8 cellular contexts compared by ENCODE assay signal in the genomic region with DNA sequence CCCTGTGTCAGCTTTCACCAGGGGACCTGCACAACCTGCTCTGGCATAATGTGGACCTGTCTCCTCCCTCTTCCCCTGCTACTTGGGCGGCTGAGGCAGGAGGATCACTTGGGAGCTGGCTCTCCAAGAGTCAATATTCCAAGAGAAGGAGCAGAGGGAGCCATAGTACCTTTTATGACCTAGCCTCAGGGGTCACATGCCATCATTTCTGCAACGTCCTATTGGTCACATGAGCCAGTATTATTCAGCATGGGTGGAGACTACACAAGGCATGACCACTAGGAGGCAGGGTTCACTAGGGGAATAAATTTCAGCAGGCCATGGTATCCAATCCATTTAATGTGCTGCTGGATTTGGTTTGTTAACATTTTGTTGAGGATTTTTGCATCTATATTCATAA. TPM values are rescaled to one million over a fixed set of nuclear protein-coding genes. Genes with fewer than 3 reads are reported as not detected.
DNase-seq lines count a peak whose midpoint lies in the region; ATAC-seq and TF ChIP-seq lines count a peak whose summit lies in the region.

No MANE protein-coding gene starts in this region.

- H3K9me3 Mint-ChIP-seq in CD8-positive, alpha-beta T cell, result no peaks in the 10 kb centered on the region

- H3K27me3 Mint-ChIP-seq in CD8-positive, alpha-beta T cell (ENCODE audit: low read depth), result no peaks in the 10 kb centered on the region

- H3K36me3 ChIP-seq in CD8-positive, alpha-beta T cell (ENCODE audit: insufficient read depth, low read length), result no peaks in the 10 kb centered on the region
- H3K36me3 ChIP-seq in uterus, result no peaks in the 10 kb centered on the region

- no peaks in the 10 kb centered on the region for H3K4me1 ChIP-seq in CD8-positive, alpha-beta T cell (ENCODE audit: insufficient read depth, low read length)
- no peaks in the 10 kb centered on the region for H3K4me1 ChIP-seq in uterus

- CTCF ChIA-PET in CD8-positive, alpha-beta T cell (lab: Charles Lee), result interaction anchor here (0.9 to 1.9 kb wide), 7 partner anchors 9 to 195 kb away, joined by 3 to 6 read pairs (median 3); no protein-coding TSS in a partner anchor

- H3K9me3 ChIP-seq in CD8-positive, alpha-beta T cell (ENCODE audit: low read length), result no peaks in the 10 kb centered on the region
- no peaks in the 10 kb centered on the region for H3K9me3 ChIP-seq in uterus

- no peaks in the 10 kb centered on the region for H3K36me3 Mint-ChIP-seq in CD8-positive, alpha-beta T cell

- peak; percentile 52 for TF ChIP-seq CTCF in CD8-positive, alpha-beta T cell (IDR thresholded peaks at IDR 0.05)
- TF ChIP-seq CTCF in WI38 (IDR thresholded peaks at IDR 0.05; ENCODE audit: low read depth, low read length) (0 out of 2 replicates have a peak, but pooled peaks have one; percentile 26), uterus (IDR thresholded peaks at IDR 0.05) (peak in 1 of 4 experiments; percentile 4)

- POLR2A ChIA-PET in CD8-positive, alpha-beta T cell (lab: Charles Lee), result interaction anchor here (0.7 to 1.0 kb wide), 2 partner anchors 9 to 23 kb away, joined by 3 to 4 read pairs; no protein-coding TSS in a partner anchor

- peak overlapping the region; percentile 23 for H3K27ac Mint-ChIP-seq in CD8-positive, alpha-beta T cell

- intact Hi-C loops in CD8-positive, alpha-beta T cell (cut with DNase I, micrococcal nuclease), result loop anchor here (1.0 to 2.0 kb wide), 3 partner anchors 39 to 177 kb away; no protein-coding TSS in a partner anchor
- intact Hi-C loops in uterus (cut with DNase I; ENCODE audit: low total_unique reads), result no loop called here

- H3K4me3 Mint-ChIP-seq in CD8-positive, alpha-beta T cell, result no peak overlapping the region

- no peaks in the 10 kb centered on the region for H3K4me1 Mint-ChIP-seq in CD8-positive, alpha-beta T cell (ENCODE audit: low read depth)

- H3K4me3 ChIP-seq in CD8-positive, alpha-beta T cell (ENCODE audit: low read depth, low read length), result no peak overlapping the region
- H3K4me3 ChIP-seq in WI38 (ENCODE audit: low read depth, low read length), result no peak overlapping the region
- no peak overlapping the region for H3K4me3 ChIP-seq in uterus

- DNase-seq in CD8-positive, alpha-beta T cell, result peak in 4 of 7 experiments; percentile 34 to 51 (median 48)
- peak; percentile 27 for DNase-seq in HT1080 (ENCODE audit: low read depth)
- DNase-seq in fibroblast of peridontal ligament (ENCODE audit: extremely low read depth), result peak; percentile 31
- DNase-seq in stimulated activated CD8-positive, alpha-beta memory T cell treated with anti-CD3 and anti-CD28 coated beads, Interleukin-4, amount 100 ng/mL, for 48 hours, result peak; percentile 60
- DNase-seq in NCI-H774 (lab: John Stamatoyannopoulos, UW), result no peak
- no peak for DNase-seq in uterus

- no peak overlapping the region for H3K27ac ChIP-seq in CD8-positive, alpha-beta T cell (ENCODE audit: low read depth, low read length)
- H3K27ac ChIP-seq in uterus, result no peak overlapping the region

- peak; percentile 84 for ATAC-seq in CD8-positive, alpha-beta T cell
- no peak for ATAC-seq in GM18511 (IDR thresholded peaks at IDR 0.05; ENCODE audit: unreplicated experiment)

- no peaks in the 10 kb centered on the region for H3K27me3 ChIP-seq in CD8-positive, alpha-beta T cell (ENCODE audit: insufficient read depth, low read length)
- H3K27me3 ChIP-seq in uterus, result no peaks in the 10 kb centered on the region

- TF ChIP-seq POLR2A in uterus (IDR thresholded peaks at IDR 0.05), result no peak

RNA-seq across cellular contexts. Expression of gene SHFL, which starts 12.0 kb away (rescaled TPM):
- 10 to 100 TPM; 56.4 to 61.6 TPM for total RNA-seq in CD8-positive, alpha-beta T cell
- total RNA-seq in HT1080 (2014; rRNA removed; shearing (Covaris generic)), result 6.9 and 9.5 TPM in 2 replicates
- polyA plus RNA-seq in HT1080 (2015; cell fraction: cytosol; rRNA removed), result 15.6 and 17.5 TPM in 2 replicates
- polyA plus RNA-seq in HT1080 (2015; cell fraction: nucleus; rRNA removed), result 43.9 and 47.6 TPM in 2 replicates
- 10 to 100 TPM; 23.2 to 79.2 (median 44.8) TPM for total RNA-seq in uterus

RNA-seq across cellular contexts. Expression of gene ANGPTL6, which starts 28.3 kb away (rescaled TPM):
- 1 to 10 TPM; 1.2 TPM for total RNA-seq in CD8-positive, alpha-beta T cell
- 0.35 and 0.53 TPM in 2 replicates for total RNA-seq in HT1080 (2014; rRNA removed; shearing (Covaris generic))
- 0.20 TPM in 1 of 2 replicates, not detected in the other for polyA plus RNA-seq in HT1080 (2015; cell fraction: cytosol; rRNA removed)
- polyA plus RNA-seq in HT1080 (2015; cell fraction: nucleus; rRNA removed), result 0.17 and 0.60 TPM in 2 replicates
- total RNA-seq in uterus, result 1 to 10 TPM in 1 of 4 donors, not detected in 3; 5.5 TPM

RNA-seq across cellular contexts. Expression of gene PPAN, which starts 32.0 kb away (rescaled TPM):
- 100 to 1,000 TPM in 1 of 2 experiments, 10 to 100 TPM in 1; 97.6 to 114 TPM for total RNA-seq in CD8-positive, alpha-beta T cell
- 66.1 and 79.6 TPM in 2 replicates for total RNA-seq in HT1080 (2014; rRNA removed; shearing (Covaris generic))
- 49.1 TPM in 2 replicates for polyA plus RNA-seq in HT1080 (2015; cell fraction: cytosol; rRNA removed)
- 107 and 115 TPM in 2 replicates for polyA plus RNA-seq in HT1080 (2015; cell fraction: nucleus; rRNA removed)
- 10 to 100 TPM in 3 of 4 donors, 1 to 10 TPM in 1; 5.6 to 54.8 (median 26.1) TPM for total RNA-seq in uterus

RNA-seq across cellular contexts. Expression of gene P2RY11, which starts 37.3 kb away (rescaled TPM):
- 10 to 100 TPM; 74.4 to 76.3 TPM for total RNA-seq in CD8-positive, alpha-beta T cell
- total RNA-seq in HT1080 (2014; rRNA removed; shearing (Covaris generic)), result 6.6 and 11.0 TPM in 2 replicates
- 7.8 and 10.0 TPM in 2 replicates for polyA plus RNA-seq in HT1080 (2015; cell fraction: cytosol; rRNA removed)
- 31.0 and 48.0 TPM in 2 replicates for polyA plus RNA-seq in HT1080 (2015; cell fraction: nucleus; rRNA removed)
- 10 to 100 TPM in 1 of 4 donors, 1 to 10 TPM in 2, under 1 TPM in 1; 0.51 to 19.1 (median 4.4) TPM for total RNA-seq in uterus

RNA-seq across cellular contexts. Expression of gene EIF3G, which starts 45.5 kb away (rescaled TPM):
- total RNA-seq in CD8-positive, alpha-beta T cell, result 100 to 1,000 TPM; 331 to 334 TPM
- total RNA-seq in HT1080 (2014; rRNA removed; shearing (Covaris generic)), result 519 and 525 TPM in 2 replicates
- polyA plus RNA-seq in HT1080 (2015; cell fraction: cytosol; rRNA removed), result 284 and 285 TPM in 2 replicates
- polyA plus RNA-seq in HT1080 (2015; cell fraction: nucleus; rRNA removed), result 481 and 493 TPM in 2 replicates
- 100 to 1,000 TPM; 162 to 460 (median 226) TPM for total RNA-seq in uterus

Comparison
In these comparisons a context has a peak if more than half of its experiments do, and no peak if none do; other contexts are left out.
1. DNase-seq: peak in CD8-positive, alpha-beta T cell (4 of 7), HT1080 (single experiment), fibroblast of peridontal ligament (single experiment) and stimulated activated CD8-positive, alpha-beta memory T cell treated with anti-CD3 and anti-CD28 coated beads, Interleukin-4, amount 100 ng/mL, for 48 hours (single experiment); none in NCI-H774 (single experiment) and uterus (0 of 2).